In genomic region chr17:58520843-58521430, GRCh38 we compare ENCODE assay signal across 1 cellular context.
TF ChIP-seq lines count a peak whose summit lies in the region.

No MANE protein-coding gene starts in this region.

TF ChIP-seq in H1, 55 proteins besides CTCF, POLR2A, EP300 and RAD21:
- TF ChIP-seq JUN (IDR thresholded peaks at IDR 0.05; ENCODE audit: low read depth, low read length) (no peak), MAX (IDR thresholded peaks at IDR 0.05) (0 out of 2 replicates have a peak, but pooled peaks have one; percentile 26)
